In genomic region chr9:136230773-136231172, GRCh38 we compare ENCODE assay signal across 24 cellular contexts. TPM values are rescaled to one million over a fixed set of nuclear protein-coding genes. Genes with fewer than 3 reads are reported as not detected.
DNase-seq lines count a peak whose midpoint lies in the region; TF ChIP-seq lines count a peak whose summit lies in the region.
"Had no signal": no experiment of that assay in that cellular context is flagged by ENCODE, and none has a peak within 500 bp of the region (broad histone marks: within the 10 kb centered on the region; RNA-seq: fewer than 3 reads in every experiment).

No MANE protein-coding gene starts in this region.

- H3K27ac ChIP-seq in BLaER1 (peak overlapping the region; percentile 63), liver (ENCODE audit: low read depth in 1 of 2, low read length in 2 of 2) (peak overlapping the region; percentile 77 to 81)
- H3K27ac ChIP-seq: cardiac muscle cell, sigmoid colon had no signal

- H3K4me3 ChIP-seq in BLaER1 (peak overlapping the region; percentile 5; the same call in 1 of the 2 replicates), liver (ENCODE audit: low read depth in 1 of 3, low read length in 3 of 3) (no peak overlapping the region)
- H3K4me3 ChIP-seq: cardiac muscle cell, sigmoid colon had no signal

- peak overlapping the region; percentile 94 for H3K4me2 ChIP-seq in BLaER1

- peak overlapping the region; percentile 94 for H3K27ac Mint-ChIP-seq in T-helper 2 cell treated with Interferon-gamma antibody and Interleukin-4, amounts not matched to agents 5 μg/mL and 100 μg/mL, for 36 hours
- H3K27ac Mint-ChIP-seq in activated CD4-positive, alpha-beta memory T cell treated with anti-CD3 and anti-CD28 coated beads for 36 hours: peak overlapping the region; percentile 28
- H3K27ac Mint-ChIP-seq: HFFc6 had no signal

- peaks cover 38% of the 10 kb centered on the region for H3K4me1 Mint-ChIP-seq in T-helper 2 cell treated with Interferon-gamma antibody and Interleukin-4, amounts not matched to agents 5 μg/mL and 100 μg/mL, for 36 hours (ENCODE audit: low read depth)
- peaks cover 36% of the 10 kb centered on the region for H3K4me1 Mint-ChIP-seq in activated CD4-positive, alpha-beta memory T cell treated with anti-CD3 and anti-CD28 coated beads for 36 hours (ENCODE audit: low read depth)

- H3K27me3 Mint-ChIP-seq in T-helper 2 cell treated with Interferon-gamma antibody and Interleukin-4, amounts not matched to agents 5 μg/mL and 100 μg/mL, for 36 hours (ENCODE audit: low read depth): no peaks in the 10 kb centered on the region
- no peaks in the 10 kb centered on the region for H3K27me3 Mint-ChIP-seq in activated CD4-positive, alpha-beta memory T cell treated with anti-CD3 and anti-CD28 coated beads for 36 hours

- intact Hi-C loops in activated CD4-positive, alpha-beta memory T cell treated with anti-CD3 and anti-CD28 coated beads for 36 hours (cut with micrococcal nuclease): no loop called here

- H3K27me3 ChIP-seq in BLaER1: no peaks in the 10 kb centered on the region
- no peaks in the 10 kb centered on the region for H3K27me3 ChIP-seq in liver (ENCODE audit: control insufficient read depth in 4 of 4, insufficient read depth in 4 of 4, low read length in 3 of 4)
- H3K27me3 ChIP-seq: cardiac muscle cell, sigmoid colon had no signal

- H3K9me3 Mint-ChIP-seq in T-helper 2 cell treated with Interferon-gamma antibody and Interleukin-4, amounts not matched to agents 5 μg/mL and 100 μg/mL, for 36 hours: no peaks in the 10 kb centered on the region
- no peaks in the 10 kb centered on the region for H3K9me3 Mint-ChIP-seq in activated CD4-positive, alpha-beta memory T cell treated with anti-CD3 and anti-CD28 coated beads for 36 hours
- H3K9me3 Mint-ChIP-seq: activated naive CD4-positive, alpha-beta T cell treated with anti-CD3 and anti-CD28 coated beads for 36 hours; HFFc6 had no signal

- CTCF ChIA-PET in activated CD4-positive, alpha-beta memory T cell treated with anti-CD3 and anti-CD28 coated beads for 36 hours (lab: Charles Lee): no interaction called here

- DNase-seq in T-helper 2 cell treated with Interferon-gamma antibody and Interleukin-4, amounts not matched to agents 5 μg/mL and 100 μg/mL, for 36 hours (ENCODE audit: low spot score): no peak
- DNase-seq in T-helper 2 cell: no peak
- no peak for DNase-seq in activated CD4-positive, alpha-beta memory T cell treated with anti-CD3 and anti-CD28 coated beads for 36 hours
- no peak for DNase-seq in HuH-7 (ENCODE audit: low spot score)
- no peak for DNase-seq in NCI-H2171 (lab: John Stamatoyannopoulos, UW)
- no peak for DNase-seq in NCI-H2081 (lab: John Stamatoyannopoulos, UW)
- DNase-seq: 8988T; activated naive CD4-positive, alpha-beta T cell treated with anti-CD3 and anti-CD28 coated beads for 36 hours; aorta; cortex of kidney; DMS153; HFFc6; kidney; NCI-H1417 treated with DMSO at 0.1 percent for 48 hours; NCI-H510A treated with DMSO at 0.1 percent for 48 hours; NK-92 treated with Interleukin-12 subunit alpha and Interleukin-12 subunit beta, amount 100 ng/mL, for 24 hours; SIG-M5; sigmoid colon; SW 1271 had no signal

- H3K9me3 ChIP-seq in BLaER1 (no peaks in the 10 kb centered on the region), liver (ENCODE audit: control insufficient read depth in 4 of 4, low read length in 3 of 4) (no peaks in the 10 kb centered on the region)
- H3K9me3 ChIP-seq: sigmoid colon had no signal

- peaks cover 50% of the 10 kb centered on the region for H3K36me3 ChIP-seq in BLaER1
- peaks cover 0 to 4% (median 0%) of the 10 kb centered on the region in 4 donors for H3K36me3 ChIP-seq in liver (ENCODE audit: control insufficient read depth in 4 of 4, insufficient read depth in 3 of 4, low read depth in 1 of 4, low read length in 3 of 4)
- H3K36me3 ChIP-seq: cardiac muscle cell had no signal

- H3K9ac ChIP-seq in BLaER1 (peak overlapping the region; percentile 47; the same call in 1 of the 2 replicates), liver (ENCODE audit: low read depth in 1 of 2, low read length in 2 of 2) (peak overlapping the region in 1 of 2 donors; percentile 0)

- POLR2A ChIA-PET in activated CD4-positive, alpha-beta memory T cell treated with anti-CD3 and anti-CD28 coated beads for 36 hours (lab: Charles Lee): no interaction called here

- no peak for TF ChIP-seq CTCF in liver (IDR thresholded peaks at IDR 0.05; ENCODE audit: low read depth, low read length, missing input control)

- 37% methylated on average over 9 of the region's 9 CpGs for WGBS in liver

- H3K4me1 ChIP-seq in BLaER1 (peaks cover 100% of the 10 kb centered on the region), liver (ENCODE audit: control insufficient read depth in 4 of 4, insufficient read depth in 4 of 4, low read length in 3 of 4) (peaks cover 8 to 20% (median 11%) of the 10 kb centered on the region in 4 donors)
- H3K4me1 ChIP-seq: sigmoid colon had no signal

- peak overlapping the region; percentile 80 for H3K4me3 Mint-ChIP-seq in T-helper 2 cell treated with Interferon-gamma antibody and Interleukin-4, amounts not matched to agents 5 μg/mL and 100 μg/mL, for 36 hours
- H3K4me3 Mint-ChIP-seq in activated CD4-positive, alpha-beta memory T cell treated with anti-CD3 and anti-CD28 coated beads for 36 hours: no peak overlapping the region
- H3K4me3 Mint-ChIP-seq: activated naive CD4-positive, alpha-beta T cell treated with anti-CD3 and anti-CD28 coated beads for 36 hours; HFFc6 had no signal

- peaks cover 97% of the 10 kb centered on the region for H4K20me1 ChIP-seq in BLaER1

- no peak for TF ChIP-seq RAD21 in liver (IDR thresholded peaks at IDR 0.05)

- peaks cover 20% of the 10 kb centered on the region for H3K36me3 Mint-ChIP-seq in T-helper 2 cell treated with Interferon-gamma antibody and Interleukin-4, amounts not matched to agents 5 μg/mL and 100 μg/mL, for 36 hours (ENCODE audit: low read depth)
- H3K36me3 Mint-ChIP-seq in activated CD4-positive, alpha-beta memory T cell treated with anti-CD3 and anti-CD28 coated beads for 36 hours: peaks cover 18% of the 10 kb centered on the region

TF ChIP-seq in liver, 16 proteins besides CTCF, POLR2A, EP300 and RAD21:
- TF ChIP-seq SP1 (IDR thresholded peaks at IDR 0.05) (peak; percentile 92), JUND (IDR thresholded peaks at IDR 0.05) (peak in 1 of 2 donors; percentile 42), NR2F2 (IDR thresholded peaks at IDR 0.05) (no peak), FOXA1 (IDR thresholded peaks at IDR 0.05) (peak; percentile 6), EGR1 (IDR thresholded peaks at IDR 0.05; ENCODE audit: low read depth in 2 of 2) (peak in 1 of 2 donors; percentile 87), RXRA (IDR thresholded peaks at IDR 0.05) (peak; percentile 97 to 99), YY1 (IDR thresholded peaks at IDR 0.05) (peak; percentile 82), GABPA (IDR thresholded peaks at IDR 0.05 in 1 of 2, conservative IDR thresholded peaks at IDR 0.05 in 1 of 2) (peak in 1 of 2 donors; percentile 70), TAF1 (conservative IDR thresholded peaks at IDR 0.05) (no peak), MAX (IDR thresholded peaks at IDR 0.05) (no peak), HNF4A (conservative IDR thresholded peaks at IDR 0.05) (peak; percentile 70 to 90), FOXA2 (IDR thresholded peaks at IDR 0.05) (peak; percentile 77)
- TF ChIP-seq, protein P1, sequence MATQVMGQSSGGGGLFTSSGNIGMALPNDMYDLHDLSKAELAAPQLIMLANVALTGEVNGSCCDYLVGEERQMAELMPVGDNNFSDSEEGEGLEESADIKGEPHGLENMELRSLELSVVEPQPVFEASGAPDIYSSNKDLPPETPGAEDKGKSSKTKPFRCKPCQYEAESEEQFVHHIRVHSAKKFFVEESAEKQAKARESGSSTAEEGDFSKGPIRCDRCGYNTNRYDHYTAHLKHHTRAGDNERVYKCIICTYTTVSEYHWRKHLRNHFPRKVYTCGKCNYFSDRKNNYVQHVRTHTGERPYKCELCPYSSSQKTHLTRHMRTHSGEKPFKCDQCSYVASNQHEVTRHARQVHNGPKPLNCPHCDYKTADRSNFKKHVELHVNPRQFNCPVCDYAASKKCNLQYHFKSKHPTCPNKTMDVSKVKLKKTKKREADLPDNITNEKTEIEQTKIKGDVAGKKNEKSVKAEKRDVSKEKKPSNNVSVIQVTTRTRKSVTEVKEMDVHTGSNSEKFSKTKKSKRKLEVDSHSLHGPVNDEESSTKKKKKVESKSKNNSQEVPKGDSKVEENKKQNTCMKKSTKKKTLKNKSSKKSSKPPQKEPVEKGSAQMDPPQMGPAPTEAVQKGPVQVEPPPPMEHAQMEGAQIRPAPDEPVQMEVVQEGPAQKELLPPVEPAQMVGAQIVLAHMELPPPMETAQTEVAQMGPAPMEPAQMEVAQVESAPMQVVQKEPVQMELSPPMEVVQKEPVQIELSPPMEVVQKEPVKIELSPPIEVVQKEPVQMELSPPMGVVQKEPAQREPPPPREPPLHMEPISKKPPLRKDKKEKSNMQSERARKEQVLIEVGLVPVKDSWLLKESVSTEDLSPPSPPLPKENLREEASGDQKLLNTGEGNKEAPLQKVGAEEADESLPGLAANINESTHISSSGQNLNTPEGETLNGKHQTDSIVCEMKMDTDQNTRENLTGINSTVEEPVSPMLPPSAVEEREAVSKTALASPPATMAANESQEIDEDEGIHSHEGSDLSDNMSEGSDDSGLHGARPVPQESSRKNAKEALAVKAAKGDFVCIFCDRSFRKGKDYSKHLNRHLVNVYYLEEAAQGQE (IDR thresholded peaks at IDR 0.05): peak; percentile 79
TF ChIP-seq in liver: peak in this region for 10.

RNA-seq across cellular contexts. Expression of gene QSOX2, which starts 14.8 kb away (rescaled TPM):
- 10 to 100 TPM; 19.0 to 19.4 TPM for total RNA-seq in activated CD4-positive, alpha-beta memory T cell treated with anti-CD3 and anti-CD28 coated beads for 36 hours
- total RNA-seq in liver: 10 to 100 TPM in 1 of 2 donors, 1 to 10 TPM in 1; 4.8 to 12.7 TPM
- 1 to 10 TPM in 1 of 2 donors, under 1 TPM in 1; 0.79 to 3.8 TPM for polyA plus RNA-seq in liver

RNA-seq across cellular contexts. Expression of gene LHX3, which starts 25.8 kb away (rescaled TPM):
- total RNA-seq in activated CD4-positive, alpha-beta memory T cell treated with anti-CD3 and anti-CD28 coated beads for 36 hours: not detected
- not detected for total RNA-seq in liver
- not detected for polyA plus RNA-seq in liver
- total RNA-seq: activated naive CD4-positive, alpha-beta T cell treated with anti-CD3 and anti-CD28 coated beads for 36 hours; aorta; cardiac muscle cell; fibroblast of lung; HFFc6; kidney; lung microvascular endothelial cell; sigmoid colon had no signal
- polyA plus RNA-seq: aorta, cardiac muscle cell, fibroblast of lung, sigmoid colon had no signal
